14 cellular contexts compared by ENCODE assay signal in the genomic region with DNA sequence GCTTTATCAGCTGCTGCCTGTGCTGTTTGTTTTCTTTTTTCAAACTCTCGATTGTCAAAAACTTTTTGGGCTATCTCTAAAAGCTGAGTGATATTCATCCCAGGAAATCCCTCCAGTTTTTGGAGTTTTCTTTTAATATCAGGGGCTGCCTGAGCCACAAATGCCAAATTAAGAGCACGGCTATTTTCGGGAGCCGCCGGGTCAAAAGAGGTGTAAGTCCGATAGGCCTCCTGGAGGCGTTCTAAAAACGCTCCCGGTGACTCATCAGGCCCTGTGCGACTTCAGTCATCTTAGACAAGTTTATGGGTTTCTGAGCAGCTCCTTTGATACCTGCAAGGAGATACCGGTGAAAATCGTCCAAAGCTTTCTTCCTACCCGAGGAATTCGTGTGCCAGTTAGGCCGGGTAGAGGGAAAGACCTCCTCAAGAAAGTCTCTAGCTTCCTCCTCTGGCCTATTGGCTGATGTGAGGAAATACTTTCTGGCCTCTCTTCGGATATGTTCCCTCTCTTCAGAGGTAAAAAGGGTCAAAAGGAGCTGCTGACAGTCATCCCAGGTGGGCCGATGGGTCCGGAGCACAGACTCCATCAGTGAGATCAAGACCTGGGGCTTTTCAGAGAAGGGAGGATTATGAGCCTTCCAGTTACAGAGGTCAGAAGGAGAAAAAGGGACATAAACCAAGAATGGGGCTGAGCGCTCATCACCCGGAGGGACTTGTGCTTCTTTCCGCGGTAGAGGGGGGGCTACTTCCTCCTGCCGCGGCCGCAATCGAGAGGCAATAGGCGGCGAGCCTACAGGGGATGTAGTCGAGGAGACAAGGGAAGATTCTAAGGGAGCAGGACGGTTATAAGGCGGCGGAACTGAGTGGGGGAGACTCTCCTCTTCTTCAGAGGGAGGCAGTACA.
DNase-seq lines count a peak whose midpoint lies in the region; ATAC-seq and TF ChIP-seq lines count a peak whose summit lies in the region.
"Had no signal": no experiment of that assay in that cellular context is flagged by ENCODE, and none has a peak within 500 bp of the region (broad histone marks: within the 10 kb centered on the region; RNA-seq: fewer than 3 reads in every experiment).

No MANE protein-coding gene starts in this region.

- peaks cover 80% of the 10 kb centered on the region for H3K27me3 ChIP-seq in CD8-positive, alpha-beta memory T cell (ENCODE audit: insufficient read depth, low read length, poor library complexity, severe bottlenecking)
- no peaks in the 10 kb centered on the region for H3K27me3 ChIP-seq in Karpas-422 (ENCODE audit: low read length)
- peaks cover 100% of the 10 kb centered on the region for H3K27me3 ChIP-seq in lower lobe of right lung (ENCODE audit: low read depth)

- no peak for ATAC-seq in lower lobe of right lung
- ATAC-seq: CD8-positive, alpha-beta T cell had no signal

- no peak for DNase-seq in CD8-positive, alpha-beta memory T cell
- DNase-seq in Karpas-422 (peak; percentile 16), mesothelial cell of epicardium (ENCODE audit: low spot score in 2 of 2, unreplicated experiment in 2 of 2) (no peak), lower lobe of right lung (no peak), middle frontal gyrus (ENCODE audit: extremely low spot score, low spot score) (no peak), NOMO-1 (lab: John Stamatoyannopoulos, UW; ENCODE audit: unreplicated experiment in 2 of 2) (no peak), NK-92 (lab: John Stamatoyannopoulos, UW; ENCODE audit: unreplicated experiment) (no peak)
- DNase-seq: activated naive CD4-positive, alpha-beta T cell treated with anti-CD3 and anti-CD28 coated beads for 36 hours; CD8-positive, alpha-beta T cell; kidney glomerular epithelial cell; MG63; NCI-H345; nucleus accumbens had no signal

- H4K20me1 ChIP-seq in Karpas-422 (ENCODE audit: insufficient read depth, low read depth, low read length) = no peaks in the 10 kb centered on the region

- peaks cover 4 to 9% (median 6%) of the 10 kb centered on the region in 3 donors for H3K4me1 Mint-ChIP-seq in CD8-positive, alpha-beta memory T cell
- H3K4me1 Mint-ChIP-seq in activated naive CD8-positive, alpha-beta T cell (ENCODE audit: low read depth) = peaks cover 8% of the 10 kb centered on the region
- H3K4me1 Mint-ChIP-seq in mesothelial cell of epicardium = peaks cover 5% of the 10 kb centered on the region

- no peak overlapping the region for H3K4me3 ChIP-seq in CD8-positive, alpha-beta memory T cell (ENCODE audit: low read length)
- H3K4me3 ChIP-seq in Karpas-422 (ENCODE audit: low read length) (no peak overlapping the region), lower lobe of right lung (no peak overlapping the region)
- H3K4me3 ChIP-seq: MG63 had no signal

- H3K4me1 ChIP-seq in CD8-positive, alpha-beta memory T cell (ENCODE audit: insufficient read depth, low read length) = peaks cover 6% of the 10 kb centered on the region
- H3K4me1 ChIP-seq in Karpas-422 (ENCODE audit: low read length) = no peaks in the 10 kb centered on the region
- no peaks in the 10 kb centered on the region for H3K4me1 ChIP-seq in lower lobe of right lung

- H3K9me2 ChIP-seq in Karpas-422 (replicated peaks; ENCODE audit: insufficient read depth, low read length) = no peaks in the 10 kb centered on the region

- no peaks in the 10 kb centered on the region for H3K9me3 ChIP-seq in CD8-positive, alpha-beta memory T cell (ENCODE audit: low read length)
- no peaks in the 10 kb centered on the region for H3K9me3 ChIP-seq in Karpas-422 (ENCODE audit: low read length)
- no peaks in the 10 kb centered on the region for H3K9me3 ChIP-seq in lower lobe of right lung
- H3K9me3 ChIP-seq: MG63 had no signal

- peaks cover 0 to 3% (median 2%) of the 10 kb centered on the region in 3 donors for H3K36me3 Mint-ChIP-seq in CD8-positive, alpha-beta memory T cell
- peaks cover 2% of the 10 kb centered on the region for H3K36me3 Mint-ChIP-seq in activated naive CD8-positive, alpha-beta T cell
- H3K36me3 Mint-ChIP-seq in mesothelial cell of epicardium = no peaks in the 10 kb centered on the region
- H3K36me3 Mint-ChIP-seq: CD8-positive, alpha-beta T cell had no signal

- no peak overlapping the region for H3K9ac ChIP-seq in Karpas-422 (ENCODE audit: low read length)

- CTCF ChIA-PET in CD8-positive, alpha-beta memory T cell (lab: Charles Lee) = no interaction called here

- no peaks in the 10 kb centered on the region for H3K36me3 ChIP-seq in CD8-positive, alpha-beta memory T cell (ENCODE audit: insufficient read depth, low read length)
- H3K36me3 ChIP-seq in Karpas-422 (ENCODE audit: insufficient read depth, low read length) (no peaks in the 10 kb centered on the region), lower lobe of right lung (no peaks in the 10 kb centered on the region)
- H3K36me3 ChIP-seq: MG63 had no signal

- no peak overlapping the region for H3K4me2 ChIP-seq in Karpas-422 (ENCODE audit: low read depth, low read length, poor library complexity, severe bottlenecking)

- peak overlapping the region in 2 of 8 donors; percentile 46 to 80 for H3K27ac Mint-ChIP-seq in CD8-positive, alpha-beta memory T cell
- peak overlapping the region; percentile 46 for H3K27ac Mint-ChIP-seq in activated naive CD8-positive, alpha-beta T cell
- no peak overlapping the region for H3K27ac Mint-ChIP-seq in mesothelial cell of epicardium
- H3K27ac Mint-ChIP-seq: activated naive CD4-positive, alpha-beta T cell treated with anti-CD3 and anti-CD28 coated beads for 36 hours; CD8-positive, alpha-beta T cell had no signal

- H3K27ac ChIP-seq in CD8-positive, alpha-beta memory T cell (ENCODE audit: low read depth, low read length) = peak overlapping the region; percentile 3
- H3K27ac ChIP-seq in Karpas-422 (ENCODE audit: low read length) = no peak overlapping the region
- no peak overlapping the region for H3K27ac ChIP-seq in lower lobe of right lung

- intact Hi-C loops in lower lobe of right lung (cut with DNase I) = no loop called here

- H2AFZ ChIP-seq in Karpas-422 (ENCODE audit: low read length) = no peak overlapping the region

- no peaks in the 10 kb centered on the region for H3K79me2 ChIP-seq in Karpas-422 (ENCODE audit: low read length)

- H3K9me3 Mint-ChIP-seq in CD8-positive, alpha-beta memory T cell = peaks cover 19 to 42% (median 34%) of the 10 kb centered on the region in 5 donors
- peaks cover 2% of the 10 kb centered on the region for H3K9me3 Mint-ChIP-seq in activated naive CD8-positive, alpha-beta T cell (ENCODE audit: low read depth)
- H3K9me3 Mint-ChIP-seq in mesothelial cell of epicardium = no peaks in the 10 kb centered on the region

- H3K4me3 Mint-ChIP-seq in CD8-positive, alpha-beta memory T cell = peak overlapping the region in 6 of 7 donors; percentile 5 to 77 (median 18)
- H3K4me3 Mint-ChIP-seq in activated naive CD8-positive, alpha-beta T cell = peak overlapping the region; percentile 24
- peak overlapping the region; percentile 45 for H3K4me3 Mint-ChIP-seq in mesothelial cell of epicardium
- H3K4me3 Mint-ChIP-seq: activated naive CD4-positive, alpha-beta T cell treated with anti-CD3 and anti-CD28 coated beads for 36 hours; CD8-positive, alpha-beta T cell had no signal

- POLR2A ChIA-PET in CD8-positive, alpha-beta memory T cell (lab: Charles Lee) = interaction anchor here (0.5 kb wide), 1 partner anchor 687 kb away, joined by 3 read pairs; no protein-coding TSS in a partner anchor

- peaks cover 93 to 94% of the 10 kb centered on the region in 2 donors for H3K27me3 Mint-ChIP-seq in CD8-positive, alpha-beta memory T cell
- peaks cover 77% of the 10 kb centered on the region for H3K27me3 Mint-ChIP-seq in activated naive CD8-positive, alpha-beta T cell
- H3K27me3 Mint-ChIP-seq in mesothelial cell of epicardium (ENCODE audit: low read depth) = peaks cover 100% of the 10 kb centered on the region

- TF ChIP-seq CTCF in mesothelial cell of epicardium (IDR thresholded peaks at IDR 0.05; ENCODE audit: unreplicated experiment) (no peak), lower lobe of right lung (IDR thresholded peaks at IDR 0.05) (no peak)
